9 cellular contexts compared by ENCODE assay signal in the genomic region with DNA sequence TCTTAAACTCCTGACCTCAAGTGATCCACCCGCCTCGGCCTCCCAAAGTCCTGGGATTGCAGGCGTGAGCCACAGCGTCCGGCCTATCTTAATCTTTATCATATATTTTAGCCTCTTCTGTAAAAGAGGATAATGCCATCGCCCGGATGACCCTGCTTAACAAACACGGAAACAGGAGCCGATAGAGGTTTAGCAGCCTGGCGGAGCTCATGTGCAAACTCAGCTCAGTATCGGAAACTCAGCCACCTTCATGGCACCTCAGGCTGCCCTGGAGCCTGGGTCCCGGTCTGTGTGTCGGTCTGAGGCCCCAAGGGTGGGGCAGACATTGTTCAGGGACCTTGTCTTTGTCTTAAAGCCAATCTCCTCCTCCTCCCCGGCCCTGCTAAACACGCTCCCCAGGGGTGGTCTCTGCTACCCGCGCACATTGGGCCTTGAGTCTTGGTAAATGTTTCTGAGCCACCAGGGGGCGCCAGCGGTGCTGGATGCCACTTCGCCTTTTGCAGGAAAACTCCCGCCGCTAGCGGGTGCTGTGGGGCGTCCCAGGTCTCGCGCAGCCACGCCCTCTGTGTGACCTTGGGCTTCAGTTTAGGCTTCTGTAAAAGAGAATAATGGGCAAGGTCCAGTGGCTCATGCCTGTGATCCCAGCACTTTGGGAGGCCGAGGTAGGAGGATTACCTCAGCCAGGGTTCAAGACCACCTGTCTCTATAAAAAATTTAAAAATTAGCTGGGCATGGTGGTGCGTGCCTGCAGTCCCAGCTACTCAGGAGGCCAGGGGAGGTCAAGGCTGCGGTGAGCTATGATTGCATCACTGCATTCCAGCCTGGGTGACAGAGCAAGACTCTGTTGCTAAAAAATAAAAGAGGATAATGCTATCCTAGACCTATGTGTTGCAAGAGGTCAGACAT. TPM values are rescaled to one million over a fixed set of nuclear protein-coding genes. Genes with fewer than 3 reads are reported as not detected.
DNase-seq lines count a peak whose midpoint lies in the region; ATAC-seq, FAIRE-seq and TF ChIP-seq lines count a peak whose summit lies in the region.
"Had no signal": no experiment of that assay in that cellular context is flagged by ENCODE, and none has a peak within 500 bp of the region (broad histone marks: within the 10 kb centered on the region; RNA-seq: fewer than 3 reads in every experiment).

No MANE protein-coding gene starts in this region.

- DNase-seq in DMS 273 (lab: John Stamatoyannopoulos, UW; ENCODE audit: unreplicated experiment), result peak; percentile 71
- DNase-seq in DMS 273 treated with DMSO at 0.1 percent for 48 hours (lab: John Stamatoyannopoulos, UW), result no peak
- DNase-seq in SJCRH30, result peak; percentile 65 to 66
- DNase-seq in activated gamma-delta T cell (lab: John Stamatoyannopoulos, UW), result peak; percentile 66
- peak; percentile 71 for DNase-seq in globus pallidus (ENCODE audit: low spot score)
- DNase-seq in pancreas, result peak; percentile 72 to 92 (median 86)
- DNase-seq in tibial nerve (ENCODE audit: low spot score in 2 of 2), result peak; percentile 76

- H3K4me3 ChIP-seq in SJCRH30 (no peak overlapping the region), pancreas (no peak overlapping the region), tibial nerve (no peak overlapping the region)

- intact Hi-C loops in pancreas (cut with DNase I), result no loop called here

- 45 to 46% methylated on average over 30 of the region's 30 CpGs for WGBS in pancreas, 2 donors
- 44 to 50% methylated on average over 29 to 30 of the region's 30 CpGs for WGBS in tibial nerve, 2 donors

- ATAC-seq in HG03354 (IDR thresholded peaks at IDR 0.05; ENCODE audit: poor library complexity, severe bottlenecking, unreplicated experiment) (peak; percentile 78), pancreas (peak; percentile 69 to 95 (median 86))

- H3K27me3 ChIP-seq in SJCRH30 (no peaks in the 10 kb centered on the region), pancreas (no peaks in the 10 kb centered on the region), tibial nerve (no peaks in the 10 kb centered on the region)

- H3K27ac ChIP-seq in SJCRH30, result peak overlapping the region; percentile 60
- H3K27ac ChIP-seq in pancreas, result no peak overlapping the region
- no peak overlapping the region for H3K27ac ChIP-seq in tibial nerve

- H3K9me3 ChIP-seq in SJCRH30 (replicated peaks), result no peaks in the 10 kb centered on the region
- H3K9me3 ChIP-seq in pancreas, result no peaks in the 10 kb centered on the region
- no peaks in the 10 kb centered on the region for H3K9me3 ChIP-seq in tibial nerve

- no peak for FAIRE-seq in pancreas (lab: Jason Lieb, UNC)
- FAIRE-seq: A204.1 had no signal

- TF ChIP-seq POLR2A in tibial nerve (IDR thresholded peaks at IDR 0.05), result no peak

- TF ChIP-seq CTCF in pancreas (IDR thresholded peaks at IDR 0.05) (peak; percentile 70 to 86 (median 78)), tibial nerve (IDR thresholded peaks at IDR 0.05) (peak; percentile 54 to 97 (median 70))

- peaks cover 24% of the 10 kb centered on the region for H3K4me1 ChIP-seq in SJCRH30
- peaks cover 0 to 3% (median 0%) of the 10 kb centered on the region in 3 donors for H3K4me1 ChIP-seq in pancreas
- peaks cover 0 to 37% (median 15%) of the 10 kb centered on the region in 4 donors for H3K4me1 ChIP-seq in tibial nerve

- H3K36me3 ChIP-seq in SJCRH30 (no peaks in the 10 kb centered on the region), pancreas (no peaks in the 10 kb centered on the region), tibial nerve (no peaks in the 10 kb centered on the region)

- peak in 1 of 2 donors; percentile 58 for TF ChIP-seq EP300 in tibial nerve (IDR thresholded peaks at IDR 0.05)

RNA-seq across cellular contexts. Expression of a gene that starts 2.7 kb away (rescaled TPM):
- 0.14 TPM in 1 of 2 replicates, not detected in the other for total RNA-seq in SJCRH30 (2014; rRNA removed; shearing (Covaris generic))
- total RNA-seq in pancreas (under 1 TPM in 5 of 6 donors, not detected in 1; 0.12 to 0.28 (median 0.21) TPM), tibial nerve (not detected)
- 1 to 10 TPM in 1 of 2 donors, under 1 TPM in 1; 0.26 to 1.0 TPM for polyA plus RNA-seq in pancreas

RNA-seq across cellular contexts. Expression of a gene that starts 24.9 kb away (rescaled TPM):
- total RNA-seq in SJCRH30 (2014; rRNA removed; shearing (Covaris generic)), result 1.5 and 2.9 TPM in 2 replicates
- total RNA-seq in pancreas (10 to 100 TPM in 2 of 6 donors, 1 to 10 TPM in 4; 4.6 to 18.5 (median 6.0) TPM), tibial nerve (10 to 100 TPM; 32.4 to 57.9 (median 37.1) TPM)
- polyA plus RNA-seq in pancreas, result 10 to 100 TPM; 20.1 to 26.6 TPM

RNA-seq across cellular contexts. Expression of a gene that starts 32.6 kb away (rescaled TPM):
- total RNA-seq in SJCRH30 (2014; rRNA removed; shearing (Covaris generic)), result 69.5 and 103 TPM in 2 replicates
- total RNA-seq in pancreas (100 to 1,000 TPM; 165 to 298 (median 238) TPM), tibial nerve (100 to 1,000 TPM; 143 to 274 (median 161) TPM)
- 100 to 1,000 TPM in 1 of 2 donors, 10 to 100 TPM in 1; 78.2 to 144 TPM for polyA plus RNA-seq in pancreas
